ENCODE assay signal across 15 cellular contexts in genomic region chr2:29940706-29941105, GRCh38. TPM values are rescaled to one million over a fixed set of nuclear protein-coding genes. Genes with fewer than 3 reads are reported as not detected.
DNase-seq lines count a peak whose midpoint lies in the region; ATAC-seq, FAIRE-seq and TF ChIP-seq lines count a peak whose summit lies in the region.
"Had no signal": no experiment of that assay in that cellular context is flagged by ENCODE, and none has a peak within 500 bp of the region (broad histone marks: within the 10 kb centered on the region; RNA-seq: fewer than 3 reads in every experiment).

No MANE protein-coding gene starts in this region.

- H4K20me1 ChIP-seq in HepG2 (ENCODE audit: insufficient read depth, low read length) = no peaks in the 10 kb centered on the region

- 52% methylated on average over 5 of the region's 5 CpGs for WGBS in liver
- WGBS in HepG2 (ENCODE audit: low lambda C conversion rate) = 15% methylated on average over 5 of the region's 5 CpGs
- WGBS in right cardiac atrium = 32% methylated on average over 5 of the region's 5 CpGs
- 2 to 9% (median 4%) methylated on average over 5 of the region's 5 CpGs for WGBS in ovary, 3 donors

- TF ChIP-seq POLR2A in HepG2 (IDR thresholded peaks at IDR 0.05; ENCODE audit: insufficient read depth in 1 of 2, low read depth in 2 of 2, low read length in 2 of 2) (no peak), ovary (IDR thresholded peaks at IDR 0.05) (no peak)

- in situ Hi-C loops in HepG2 (cut with HindIII; ENCODE audit: extremely low pct_ligation_motif_present, low pct_unique_long_range_greater_than_20kb) = no loop called here

- no peak overlapping the region for H3K4me2 ChIP-seq in HepG2 (ENCODE audit: low read depth, low read length)

- H3K4me1 ChIP-seq in liver (ENCODE audit: control insufficient read depth in 4 of 4, insufficient read depth in 4 of 4, low read length in 3 of 4) (no peaks in the 10 kb centered on the region), HepG2 (ENCODE audit: insufficient read depth, low read length) (no peaks in the 10 kb centered on the region), right cardiac atrium (ENCODE audit: control insufficient read depth, insufficient read depth, low read length) (no peaks in the 10 kb centered on the region), ovary (ENCODE audit: insufficient read depth) (no peaks in the 10 kb centered on the region)
- H3K4me1 ChIP-seq: Caco-2 had no signal

- H2AFZ ChIP-seq in HepG2 (ENCODE audit: low read length) = no peak overlapping the region

- no peaks in the 10 kb centered on the region for H3K79me2 ChIP-seq in HepG2 (ENCODE audit: insufficient read depth, low read length)

- no TSS peak for BruUV-seq in HepG2 (replicated peaks; lab: Mats Ljungman, UMichigan)

- TF ChIP-seq CTCF in liver (IDR thresholded peaks at IDR 0.05; ENCODE audit: low read depth, low read length, missing input control) = no peak
- no peak for TF ChIP-seq CTCF in HepG2 (CRISPR knock-in tag; IDR thresholded peaks at IDR 0.05)
- no peak for TF ChIP-seq CTCF in ovary (IDR thresholded peaks at IDR 0.05)

- H3K27ac ChIP-seq in liver (ENCODE audit: low read depth in 1 of 2, low read length in 2 of 2) = no peak overlapping the region
- H3K27ac ChIP-seq in HepG2 (ENCODE audit: extremely low read length, insufficient read depth, low read length) = no peak overlapping the region
- no peak overlapping the region for H3K27ac ChIP-seq in right cardiac atrium (ENCODE audit: low read length)
- H3K27ac ChIP-seq in ovary = no peak overlapping the region

- no peak overlapping the region for H3K9ac ChIP-seq in liver (ENCODE audit: low read depth in 1 of 2, low read length in 2 of 2)
- no peak overlapping the region for H3K9ac ChIP-seq in HepG2 (ENCODE audit: insufficient read depth, low read depth, low read length)

- TF ChIP-seq RAD21 in liver (IDR thresholded peaks at IDR 0.05) (no peak), HepG2 (CRISPR knock-in tag; IDR thresholded peaks at IDR 0.05) (no peak)

- H3K36me3 ChIP-seq in liver (ENCODE audit: control insufficient read depth in 4 of 4, insufficient read depth in 3 of 4, low read depth in 1 of 4, low read length in 3 of 4) = no peaks in the 10 kb centered on the region
- no peaks in the 10 kb centered on the region for H3K36me3 ChIP-seq in HepG2 (replicated peaks in 1 of 2; ENCODE audit: control insufficient read depth in 1 of 2, insufficient read depth in 2 of 2, low read length in 2 of 2)
- no peaks in the 10 kb centered on the region for H3K36me3 ChIP-seq in ovary

- POLR2A ChIA-PET in HepG2 (lab: Yijun Ruan, JAX) = no interaction called here

- CTCF ChIA-PET in HepG2 (lab: Yijun Ruan, JAX; ENCODE audit: low intra/inter-chr PET ratio, low total read pairs) = no interaction called here

- FAIRE-seq in HepG2 (lab: Jason Lieb, UNC) = no peak

- TF ChIP-seq EP300 in HepG2 (IDR thresholded peaks at IDR 0.05; ENCODE audit: low read depth in 2 of 2, low read length in 2 of 2) (no peak), HepG2 (CRISPR knock-in tag; IDR thresholded peaks at IDR 0.05; ENCODE audit: borderline replicate concordance) (no peak), ovary (IDR thresholded peaks at IDR 0.05) (no peak)

- no peaks in the 10 kb centered on the region for H3K27me3 ChIP-seq in liver (ENCODE audit: control insufficient read depth in 4 of 4, insufficient read depth in 4 of 4, low read length in 3 of 4)
- H3K27me3 ChIP-seq in HepG2 (ENCODE audit: control insufficient read depth in 1 of 2, insufficient read depth in 2 of 2, low read length in 2 of 2) = peaks cover 0 to 6% of the 10 kb centered on the region in 2 experiments; a peak in 2 of 5 replicates
- H3K27me3 ChIP-seq in right cardiac atrium (ENCODE audit: control insufficient read depth, insufficient read depth) = no peaks in the 10 kb centered on the region
- no peaks in the 10 kb centered on the region for H3K27me3 ChIP-seq in ovary

- no peak for ATAC-seq in HepG2
- peak; percentile 91 to 99 for ATAC-seq in right cardiac atrium
- no peak for ATAC-seq in GM21576 (IDR thresholded peaks at IDR 0.05; ENCODE audit: unreplicated experiment)
- ATAC-seq in HG03280 (IDR thresholded peaks at IDR 0.05; ENCODE audit: unreplicated experiment) = no peak
- ATAC-seq in HG02623 (IDR thresholded peaks at IDR 0.05; ENCODE audit: unreplicated experiment) = no peak
- ATAC-seq: Panc1 had no signal

- intact Hi-C loops in HepG2 (cut with micrococcal nuclease; ENCODE audit: unreplicated experiment) = no loop called here
- intact Hi-C loops in right cardiac atrium (cut with DNase I) = no loop called here
- intact Hi-C loops in ovary (cut with DNase I) = no loop called here

- H3K9me3 ChIP-seq in liver (ENCODE audit: control insufficient read depth in 4 of 4, low read length in 3 of 4) (no peaks in the 10 kb centered on the region), HepG2 (ENCODE audit: low read length) (no peaks in the 10 kb centered on the region), right cardiac atrium (ENCODE audit: control insufficient read depth, low read length) (no peaks in the 10 kb centered on the region), ovary (no peaks in the 10 kb centered on the region)
- H3K9me3 ChIP-seq: Caco-2 had no signal

- H3K4me3 ChIP-seq in liver (ENCODE audit: low read depth in 1 of 3, low read length in 3 of 3) (no peak overlapping the region), HepG2 (replicated peaks in 1 of 3; ENCODE audit: insufficient read depth in 1 of 3, low read depth in 2 of 3, low read length in 3 of 3) (no peak overlapping the region), right cardiac atrium (ENCODE audit: low read length) (no peak overlapping the region), ovary (no peak overlapping the region)

- DNase-seq in HepG2 (ENCODE audit: low spot score) = no peak
- peak; percentile 59 to 82 (median 81) for DNase-seq in right cardiac atrium
- peak in 3 of 5 donors; percentile 18 to 50 (median 34) for DNase-seq in ovary
- DNase-seq in NCI-H1092 treated with DMSO at 0.1 percent for 48 hours (lab: John Stamatoyannopoulos, UW) = no peak
- DNase-seq: Caco-2, HFFc6, NCI-H1417, NCI-H2029 treated with DMSO at 0.1 percent for 48 hours, NCI-H510A treated with DMSO at 0.1 percent for 48 hours had no signal

TF ChIP-seq in liver, 16 proteins besides CTCF, POLR2A, EP300 and RAD21:
- TF ChIP-seq NR2F2 (IDR thresholded peaks at IDR 0.05) (peak; percentile 28), JUND (IDR thresholded peaks at IDR 0.05) (no peak), RXRA (IDR thresholded peaks at IDR 0.05) (peak in 1 of 2 donors; percentile 14)
TF ChIP-seq in liver: peak in this region for 2.

TF ChIP-seq in HepG2, 621 proteins besides CTCF, POLR2A, EP300 and RAD21 (continues in another document):
- TF ChIP-seq ZBTB39 (CRISPR knock-in tag; IDR thresholded peaks at IDR 0.05) = no peak
- TF ChIP-seq ZSCAN30 (CRISPR knock-in tag; IDR thresholded peaks at IDR 0.05) = no peak
- no peak for TF ChIP-seq ZNF274 (CRISPR knock-in tag; IDR thresholded peaks at IDR 0.05)
- no peak for TF ChIP-seq ZFP62 (CRISPR knock-in tag; IDR thresholded peaks at IDR 0.05)

RNA-seq across cellular contexts. Expression of gene ALK, which starts 19.3 kb away (rescaled TPM):
- under 1 TPM in 1 of 2 donors, not detected in 1; under 0.01 TPM for total RNA-seq in liver
- not detected for polyA plus RNA-seq in liver
- not detected in 2 replicates for total RNA-seq in HepG2 (2016; rRNA removed; fragmentation: Illumina TruSeq; extraction: Trizol)
- total RNA-seq in HepG2 (2016; cell fraction: cytosol; rRNA removed; fragmentation: Illumina TruSeq; extraction: Trizol; ENCODE audit: low read depth) = not detected in 2 replicates
- not detected in 2 replicates for total RNA-seq in HepG2 (2016; cell fraction: insoluble cytoplasmic fraction; rRNA removed; fragmentation: Illumina TruSeq; extraction: Trizol)
- not detected in 2 replicates for total RNA-seq in HepG2 (2016; cell fraction: membrane; rRNA removed; fragmentation: Illumina TruSeq; extraction: Trizol)
- not detected in 2 replicates for total RNA-seq in HepG2 (2016; cell fraction: nucleus; rRNA removed; fragmentation: Illumina TruSeq; extraction: Trizol)
- polyA plus RNA-seq in HepG2 (2011; rRNA removed) = not detected in 2 replicates
- not detected in 2 replicates for polyA plus RNA-seq in HepG2 (2011; cell fraction: cytosol; rRNA removed)
- polyA plus RNA-seq in HepG2 (2011; cell fraction: nucleus; rRNA removed) = not detected in 2 replicates
- polyA plus RNA-seq in HepG2 (2012) = not detected in 2 replicates
- not detected in 2 replicates for polyA plus RNA-seq in HepG2 (2016; cell fraction: cytosol; fragmentation: Illumina TruSeq; extraction: Trizol; ENCODE audit: low read depth)
- not detected in 2 replicates for polyA plus RNA-seq in HepG2 (2016; cell fraction: insoluble cytoplasmic fraction; fragmentation: Illumina TruSeq; extraction: Trizol; ENCODE audit: low read depth)
- polyA plus RNA-seq in HepG2 (2016; cell fraction: membrane; fragmentation: Illumina TruSeq; extraction: Trizol; ENCODE audit: low read depth) = not detected in 2 replicates
- not detected in 2 replicates for polyA plus RNA-seq in HepG2 (2016; cell fraction: nucleus; fragmentation: Illumina TruSeq; extraction: Trizol; ENCODE audit: insufficient read depth, low read depth)
- polyA minus RNA-seq in HepG2 (2011; rRNA and poly(A)+ RNA removed; ENCODE audit: low replicate concordance) = not detected in 2 replicates
- polyA minus RNA-seq in HepG2 (2011; cell fraction: cytosol; rRNA and poly(A)+ RNA removed) = not detected in 2 replicates
- polyA minus RNA-seq in HepG2 (2011; cell fraction: nucleus; rRNA and poly(A)+ RNA removed) = not detected in 2 replicates
- total RNA-seq in right cardiac atrium = under 1 TPM in 3 of 4 donors, not detected in 1; 0.06 to 0.17 (median 0.14) TPM
- polyA plus RNA-seq in right cardiac atrium = 0.05 TPM
- total RNA-seq in ovary = 1 to 10 TPM in 1 of 7 donors, under 1 TPM in 5, not detected in 1; 0.07 to 1.7 (median 0.28) TPM
- polyA plus RNA-seq in ovary = under 1 TPM; 0.05 to 0.07 TPM
- total RNA-seq: H4, HFFc6 had no signal

Comparison
In these comparisons a context has a peak if more than half of its experiments do, and no peak if none do; other contexts are left out.
1. ATAC-seq: peak in right cardiac atrium (2 of 2); none in HepG2 (single experiment), GM21576 (single experiment), HG03280 (single experiment) and HG02623 (single experiment).
2. DNase-seq: peak in right cardiac atrium (3 of 3) and ovary (3 of 5); none in HepG2 (single experiment) and NCI-H1092 treated with DMSO at 0.1 percent for 48 hours (single experiment).